25 cellular contexts compared by ENCODE assay signal in genomic region chr2:161107265-161107664, GRCh38. TPM values are rescaled to one million over a fixed set of nuclear protein-coding genes. Genes with fewer than 3 reads are reported as not detected.
DNase-seq lines count a peak whose midpoint lies in the region; ATAC-seq, FAIRE-seq and TF ChIP-seq lines count a peak whose summit lies in the region.
"Had no signal": no experiment of that assay in that cellular context is flagged by ENCODE, and none has a peak within 500 bp of the region (broad histone marks: within the 10 kb centered on the region; RNA-seq: fewer than 3 reads in every experiment).

No MANE protein-coding gene starts in this region.

- H3K27ac ChIP-seq in H1 (ENCODE audit: low read depth, low read length), result no peak overlapping the region
- H3K27ac ChIP-seq: 22Rv1, C4-2B had no signal

- no peak overlapping the region for H2BK12ac ChIP-seq in H1 (ENCODE audit: low read depth, low read length)

- no peaks in the 10 kb centered on the region for H3K9me3 Mint-ChIP-seq in T-helper 2 cell treated with Interferon-gamma antibody and Interleukin-4, amounts not matched to agents 5 μg/mL and 100 μg/mL, for 36 hours
- H3K9me3 Mint-ChIP-seq: CD8-positive, alpha-beta T cell had no signal

- TF ChIP-seq RAD21 in H1 (IDR thresholded peaks at IDR 0.05 in 1 of 2, conservative IDR thresholded peaks at IDR 0.05 in 1 of 2; ENCODE audit: low read depth in 2 of 2, low read length in 2 of 2), result no peak

- no peaks in the 10 kb centered on the region for H4K20me1 ChIP-seq in H1 (replicated peaks in 1 of 2; ENCODE audit: control insufficient read depth in 1 of 2, insufficient read depth in 2 of 2, low read length in 2 of 2)

- no peaks in the 10 kb centered on the region for H3K9me3 ChIP-seq in H1 (ENCODE audit: insufficient read depth in 2 of 2, low read depth in 1 of 2, low read length in 1 of 2)
- H3K9me3 ChIP-seq: SK-N-SH had no signal

- H4K91ac ChIP-seq in H1 (replicated peaks; ENCODE audit: insufficient read length, low read length), result no peak overlapping the region

- peak; percentile 71 to 73 for ATAC-seq in activated CD4-positive, CD25-positive, alpha-beta regulatory T cell treated with anti-CD3 and anti-CD28 coated beads, Interleukin-2, amount 50 U/mL, for 24 hours
- ATAC-seq in GM18870 (IDR thresholded peaks at IDR 0.05; ENCODE audit: unreplicated experiment), result no peak
- ATAC-seq: CD8-positive, alpha-beta T cell; HepG2; PC-3 had no signal

- no peak overlapping the region for H2BK20ac ChIP-seq in H1 (ENCODE audit: low read length)

- no peak overlapping the region for H2BK120ac ChIP-seq in H1 (replicated peaks; ENCODE audit: low read depth, low read length)

- POLR2A ChIA-PET in H1 (lab: Charles Lee; ENCODE audit: partially characterized antibody), result no interaction called here

- H3K79me2 ChIP-seq in H1 (ENCODE audit: control insufficient read depth in 1 of 2, insufficient read depth in 2 of 2, low read length in 2 of 2), result no peaks in the 10 kb centered on the region

- H3K27me3 ChIP-seq in H1 (replicated peaks in 1 of 4; ENCODE audit: control insufficient read depth in 3 of 4, extremely low read depth in 1 of 4, insufficient read depth in 3 of 4, low read length in 3 of 4), result no peaks in the 10 kb centered on the region

- H3K36me3 ChIP-seq in H1 (ENCODE audit: control insufficient read depth in 2 of 4, insufficient read depth in 4 of 4, low read length in 3 of 4), result no peaks in the 10 kb centered on the region

- H3K36me3 Mint-ChIP-seq in T-helper 2 cell treated with Interferon-gamma antibody and Interleukin-4, amounts not matched to agents 5 μg/mL and 100 μg/mL, for 36 hours (ENCODE audit: low read depth), result no peaks in the 10 kb centered on the region
- H3K36me3 Mint-ChIP-seq: CD8-positive, alpha-beta T cell had no signal

- peak; percentile 83 for FAIRE-seq in GM12892 (lab: Jason Lieb, UNC)
- no peak for FAIRE-seq in H1 (lab: Jason Lieb, UNC)
- FAIRE-seq: GM18507, HepG2 had no signal

- no peak for TF ChIP-seq POLR2A in GM12892 (IDR thresholded peaks at IDR 0.05; ENCODE audit: low read depth, low read length)
- no peak for TF ChIP-seq POLR2A in H1 (IDR thresholded peaks at IDR 0.05; ENCODE audit: control extremely low read depth in 1 of 2, low read depth in 2 of 2, low read length in 2 of 2)

- H3K4me3 Mint-ChIP-seq in T-helper 2 cell treated with Interferon-gamma antibody and Interleukin-4, amounts not matched to agents 5 μg/mL and 100 μg/mL, for 36 hours, result no peak overlapping the region
- H3K4me3 Mint-ChIP-seq: B cell; CD8-positive, alpha-beta T cell had no signal

- H3K27ac Mint-ChIP-seq in T-helper 2 cell treated with Interferon-gamma antibody and Interleukin-4, amounts not matched to agents 5 μg/mL and 100 μg/mL, for 36 hours, result no peak overlapping the region
- H3K27ac Mint-ChIP-seq: B cell; CD8-positive, alpha-beta T cell had no signal

- peaks cover 18% of the 10 kb centered on the region for H3K4me1 Mint-ChIP-seq in T-helper 2 cell treated with Interferon-gamma antibody and Interleukin-4, amounts not matched to agents 5 μg/mL and 100 μg/mL, for 36 hours (ENCODE audit: low read depth)

- H3K56ac ChIP-seq in H1 (replicated peaks; ENCODE audit: insufficient read length, low read depth, low read length), result no peak overlapping the region

- WGBS in H1 (ENCODE audit: extremely low coverage in 1 of 2, insufficient coverage in 1 of 2, insufficient read length in 1 of 2, insufficient replicate concordance in 2 of 2, low coverage in 1 of 2, low lambda C conversion rate in 2 of 2, missing lambda C conversion rate in 1 of 2), 2 experiments, result 89% methylated on average over 1 of the region's 1 CpG; no CpG with 5 or more reads in 1 of the 2 experiments

- H3K27me3 Mint-ChIP-seq in T-helper 2 cell treated with Interferon-gamma antibody and Interleukin-4, amounts not matched to agents 5 μg/mL and 100 μg/mL, for 36 hours (ENCODE audit: low read depth), result no peaks in the 10 kb centered on the region
- H3K27me3 Mint-ChIP-seq: B cell had no signal

- H2AFZ ChIP-seq in H1 (ENCODE audit: low read length), result 0 out of 2 replicates have a peak overlapping the region, but pooled peaks have one; percentile 10

- no peak overlapping the region for H4K5ac ChIP-seq in H1 (ENCODE audit: insufficient read length, low read depth, low read length)

- H4K8ac ChIP-seq in H1 (ENCODE audit: extremely low read depth, insufficient read depth, low read length), result no peak overlapping the region

- H2BK15ac ChIP-seq in H1 (ENCODE audit: low read length), result no peak overlapping the region

- no peak overlapping the region for H3K14ac ChIP-seq in H1 (ENCODE audit: insufficient read length)

- H3K4me3 ChIP-seq in H1 (ENCODE audit: extremely low read depth in 1 of 4, insufficient read depth in 2 of 4, low read depth in 3 of 4, low read length in 4 of 4), result no peak overlapping the region

- no peak overlapping the region for H3K9ac ChIP-seq in H1 (replicated peaks in 1 of 4; ENCODE audit: extremely low read depth in 1 of 4, low read depth in 3 of 4, low read length in 3 of 4)
- H3K9ac ChIP-seq: SK-N-SH had no signal

- no peaks in the 10 kb centered on the region for H3K23me2 ChIP-seq in H1 (ENCODE audit: low read depth, low read length)

- H3K18ac ChIP-seq in H1 (ENCODE audit: extremely low read depth, low read length), result no peak overlapping the region

- peaks cover 0 to 6% (median 2%) of the 10 kb centered on the region in 4 experiments; a peak in 2 of 7 replicates for H3K4me1 ChIP-seq in H1 (replicated peaks in 1 of 4; ENCODE audit: control insufficient read depth in 3 of 4, insufficient read depth in 4 of 4, low read length in 3 of 4)

- TF ChIP-seq CTCF in H1 (IDR thresholded peaks at IDR 0.05; ENCODE audit: control extremely low read depth in 1 of 3, insufficient read depth in 1 of 3, low read depth in 1 of 3, low read length in 3 of 3), result no peak

- CTCF ChIA-PET in H1 (lab: Charles Lee; ENCODE audit: partially characterized antibody), result interaction anchor here (1.1 to 1.8 kb wide), 4 partner anchors 11 to 125 kb away, joined by 3 to 6 read pairs (median 4); no protein-coding TSS in a partner anchor

- no peaks in the 10 kb centered on the region for H3K79me1 ChIP-seq in H1 (ENCODE audit: low read depth, low read length)

- H3K23ac ChIP-seq in H1 (ENCODE audit: insufficient read length), result no peak overlapping the region

- H3K4ac ChIP-seq in H1 (replicated peaks; ENCODE audit: insufficient read length, low read depth, low read length), result no peak overlapping the region

- H2BK5ac ChIP-seq in H1 (ENCODE audit: low read depth, low read length), result no peak overlapping the region

- H3K4me2 ChIP-seq in H1 (ENCODE audit: insufficient read depth in 1 of 2, low read depth in 2 of 2, low read length in 2 of 2), result no peak overlapping the region
- H3K4me2 ChIP-seq: SK-N-SH had no signal

- H2AK5ac ChIP-seq in H1 (ENCODE audit: low read depth, low read length), result no peak overlapping the region

- TF ChIP-seq EP300 in H1 (IDR thresholded peaks at IDR 0.05; ENCODE audit: borderline replicate concordance in 1 of 2, low read depth in 2 of 2, low read length in 2 of 2), result no peak

- no peak for DNase-seq in activated CD4-positive, CD25-positive, alpha-beta regulatory T cell (lab: John Stamatoyannopoulos, UW)
- DNase-seq in GM12892 (ENCODE audit: insufficient read length) (no peak), NCI-H526 treated with DMSO at 0.1 percent for 48 hours (lab: John Stamatoyannopoulos, UW) (peak; percentile 9), H1 (ENCODE audit: low read depth in 1 of 2, low spot score in 2 of 2) (no peak), NCI-H69 (lab: John Stamatoyannopoulos, UW) (no peak)
- no peak for DNase-seq in T-helper 2 cell treated with Interferon-gamma antibody and Interleukin-4, amounts not matched to agents 5 μg/mL and 100 μg/mL, for 36 hours (ENCODE audit: low spot score)
- DNase-seq: CD8-positive, alpha-beta T cell; DMS79 treated with DMSO at 0.1 percent for 48 hours; Kasumi-1; NCI-H1092 treated with DMSO at 0.1 percent for 48 hours; NCI-H1436; NCI-H187 treated with DMSO at 0.1 percent for 48 hours; NCI-H2171 treated with DMSO at 0.1 percent for 48 hours; NCI-H345; NCI-H510A treated with DMSO at 0.1 percent for 48 hours; NCI-H774; PC-3; SK-N-SH had no signal

TF ChIP-seq in H1, 55 proteins besides CTCF, POLR2A, EP300 and RAD21 (continues in another document):
- TF ChIP-seq KDM5A (IDR thresholded peaks at IDR 0.05; ENCODE audit: low read length) (no peak), RNF2 (IDR thresholded peaks at IDR 0.05; ENCODE audit: borderline replicate concordance, low read depth, low read length, missing control alignments, poor library complexity, severe bottlenecking) (no peak), HDAC6 (IDR thresholded peaks at IDR 0.05; ENCODE audit: low read depth, low read length) (no peak), GABPA (IDR thresholded peaks at IDR 0.05; ENCODE audit: borderline replicate concordance, insufficient read depth, low read length) (no peak), TAF7 (optimal IDR thresholded peaks at IDR 0.05; ENCODE audit: borderline replicate concordance, low read depth, low read length) (no peak), SIX5 (IDR thresholded peaks at IDR 0.05; ENCODE audit: low read depth, low read length) (no peak), KDM4A (IDR thresholded peaks at IDR 0.05; ENCODE audit: low read depth, low read length, severe bottlenecking) (no peak), FOSL1 (IDR thresholded peaks at IDR 0.05; ENCODE audit: insufficient read depth, low read depth, low read length) (no peak), BCL11A (IDR thresholded peaks at IDR 0.05; ENCODE audit: low read depth in 2 of 2, low read length in 2 of 2) (no peak), SIRT6 (IDR thresholded peaks at IDR 0.05; ENCODE audit: low read length) (no peak), SP4 (IDR thresholded peaks at IDR 0.05; ENCODE audit: low read length) (no peak), SP1 (IDR thresholded peaks at IDR 0.05; ENCODE audit: low read depth, low read length) (no peak), E2F6 (IDR thresholded peaks at IDR 0.05) (no peak)

RNA-seq across cellular contexts. Expression of gene TANK, which starts 53.0 kb away (rescaled TPM):
- polyA plus RNA-seq in GM12892 (2012; ENCODE audit: missing spikeins), result 75.2 TPM
- 19.7 and 26.1 TPM in 2 replicates for total RNA-seq in H1 (2021; fragmentation: NEBNext Ultra II Directional; extraction: Animal tissue kit (Norgen Biotek cat#: 25700))
- polyA plus RNA-seq in H1 (2011; rRNA removed), result 3.4 and 7.0 TPM in 2 replicates
- 8.7 TPM for polyA plus RNA-seq in H1 (2011; cell fraction: cytosol; rRNA removed)
- polyA plus RNA-seq in H1 (2011; cell fraction: nucleus; rRNA removed), result 7.3 TPM
- polyA plus RNA-seq in H1 (2012, experiment 1 of 2), result 15.4 to 28.5 TPM (median 18.7 TPM) in 4 replicates
- polyA plus RNA-seq in H1 (2012, experiment 2 of 2), result 7.3 TPM
- polyA plus RNA-seq in H1 (2013, experiment 1 of 2), result 16.8 TPM
- polyA plus RNA-seq in H1 (2013, experiment 2 of 2), result 16.1 TPM
- 7.3 and 9.2 TPM in 2 replicates for polyA minus RNA-seq in H1 (2011; rRNA and poly(A)+ RNA removed)
- polyA minus RNA-seq in H1 (2011; cell fraction: cytosol; rRNA and poly(A)+ RNA removed), result 7.3 TPM
- 55.5 TPM for polyA minus RNA-seq in H1 (2011; cell fraction: nucleus; rRNA and poly(A)+ RNA removed)
